In the genomic region with DNA sequence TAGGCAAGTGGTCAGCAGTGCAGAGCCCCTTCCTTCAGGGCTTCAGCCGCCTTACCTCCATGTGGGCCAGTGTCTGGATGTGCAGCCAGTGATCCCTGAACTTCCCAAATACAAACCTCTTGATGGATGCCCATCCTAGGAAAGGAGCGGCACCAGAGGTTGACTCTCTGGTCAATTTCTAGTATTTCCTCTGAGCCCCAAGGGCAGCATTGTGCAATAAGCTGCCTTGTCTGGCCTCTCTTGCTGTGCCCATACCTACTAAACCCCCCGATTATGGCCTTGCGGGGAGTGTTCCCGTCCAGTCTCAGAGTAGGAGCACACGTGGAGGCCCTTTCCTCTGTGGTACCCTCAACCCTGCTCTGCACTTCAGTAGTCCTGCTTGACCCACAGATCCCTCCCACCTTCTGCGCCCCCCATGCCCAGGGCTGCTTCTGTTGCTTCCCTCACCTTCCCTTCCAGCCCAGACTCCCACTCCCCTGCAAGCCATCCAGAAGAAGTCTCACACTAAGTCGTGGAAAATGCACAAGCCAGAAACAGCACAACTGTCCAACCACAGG, we compare ENCODE assay signal across 21 cellular contexts. TPM values are rescaled to one million over a fixed set of nuclear protein-coding genes. Genes with fewer than 3 reads are reported as not detected.
DNase-seq lines count a peak whose midpoint lies in the region; ATAC-seq and TF ChIP-seq lines count a peak whose summit lies in the region.
"Had no signal": no experiment of that assay in that cellular context is flagged by ENCODE, and none has a peak within 500 bp of the region (broad histone marks: within the 10 kb centered on the region; RNA-seq: fewer than 3 reads in every experiment).

No MANE protein-coding gene starts in this region.

- peak; percentile 34 for DNase-seq in SKM-1 treated with dmso at 0.1 percent for 144 hours (lab: John Stamatoyannopoulos, UW; ENCODE audit: unreplicated experiment)
- DNase-seq in SKM-1 (lab: John Stamatoyannopoulos, UW; ENCODE audit: unreplicated experiment) = no peak
- DNase-seq in endodermal cell = peak; percentile 43
- peak; percentile 34 for DNase-seq in osteoblast (ENCODE audit: insufficient read length, low spot score, missing footprints)
- DNase-seq in iPS-NIHi11 (ENCODE audit: low spot score) = no peak
- DNase-seq in hepatic stellate cell (ENCODE audit: low spot score) = no peak
- DNase-seq in CD8-positive, alpha-beta memory T cell = no peak
- DNase-seq: DMS 273 treated with DMSO at 0.1 percent for 48 hours, Karpas-422, MG63, NCI-H1105 treated with DMSO at 0.1 percent for 48 hours, NCI-H1694 treated with DMSO at 0.1 percent for 48 hours, NCI-H2107, NCI-H226, NCI-H526, SHP77 had no signal

- no peak for ATAC-seq in GM21360 (IDR thresholded peaks at IDR 0.05; ENCODE audit: unreplicated experiment)
- ATAC-seq: GM23338, SK-N-SH treated with all-trans-retinoic acid at 6 μM for 48 hours had no signal

- no peak overlapping the region for H3K9ac ChIP-seq in endodermal cell (ENCODE audit: extremely low read depth, low read length, poor library complexity, severe bottlenecking)

- H3K27me3 ChIP-seq in endodermal cell (ENCODE audit: control insufficient read depth, insufficient read depth, low read length, poor library complexity, severe bottlenecking) (no peaks in the 10 kb centered on the region), osteoblast (ENCODE audit: insufficient read depth, low read length) (no peaks in the 10 kb centered on the region)
- H3K27me3 ChIP-seq in CD8-positive, alpha-beta memory T cell (ENCODE audit: insufficient read depth, low read length, poor library complexity, severe bottlenecking) = peaks cover 5% of the 10 kb centered on the region
- H3K27me3 ChIP-seq: MG63 had no signal

- H3K27ac Mint-ChIP-seq in endodermal cell = no peak overlapping the region
- H3K27ac Mint-ChIP-seq in CD8-positive, alpha-beta memory T cell = no peak overlapping the region
- H3K27ac Mint-ChIP-seq: GM23338 had no signal

- H3K27me3 Mint-ChIP-seq in endodermal cell (ENCODE audit: insufficient read depth) = no peaks in the 10 kb centered on the region
- peaks cover 12 to 26% of the 10 kb centered on the region in 2 donors for H3K27me3 Mint-ChIP-seq in CD8-positive, alpha-beta memory T cell

- no peaks in the 10 kb centered on the region for H3K9me3 ChIP-seq in endodermal cell (ENCODE audit: control insufficient read depth, low read length)
- no peaks in the 10 kb centered on the region for H3K9me3 ChIP-seq in osteoblast (ENCODE audit: low read depth, low read length)
- no peaks in the 10 kb centered on the region for H3K9me3 ChIP-seq in CD8-positive, alpha-beta memory T cell (ENCODE audit: low read length)
- H3K9me3 ChIP-seq: MG63 had no signal

- H2AFZ ChIP-seq in osteoblast (ENCODE audit: low read length) = no peak overlapping the region
- H2AFZ ChIP-seq: GM23338 had no signal

- no peak overlapping the region for H3K4me3 Mint-ChIP-seq in endodermal cell
- no peak overlapping the region for H3K4me3 Mint-ChIP-seq in CD8-positive, alpha-beta memory T cell
- H3K4me3 Mint-ChIP-seq: GM23338 had no signal

- H3K4me3 ChIP-seq in endodermal cell (ENCODE audit: low read length) (no peak overlapping the region), osteoblast (ENCODE audit: insufficient read depth, low read length) (no peak overlapping the region)
- H3K4me3 ChIP-seq in CD8-positive, alpha-beta memory T cell (ENCODE audit: low read length) = no peak overlapping the region
- H3K4me3 ChIP-seq: GM23338, MG63 had no signal

- H3K9me3 Mint-ChIP-seq in endodermal cell = no peaks in the 10 kb centered on the region
- no peaks in the 10 kb centered on the region for H3K9me3 Mint-ChIP-seq in CD8-positive, alpha-beta memory T cell
- H3K9me3 Mint-ChIP-seq: GM23338 had no signal

- H3K36me3 Mint-ChIP-seq in endodermal cell (ENCODE audit: low read depth) = no peaks in the 10 kb centered on the region
- H3K36me3 Mint-ChIP-seq in CD8-positive, alpha-beta memory T cell = no peaks in the 10 kb centered on the region

- H3K4me1 ChIP-seq in endodermal cell (ENCODE audit: control insufficient read depth, insufficient read depth, low read length) (no peaks in the 10 kb centered on the region), osteoblast (ENCODE audit: insufficient read depth, low read length) (peaks cover 32% of the 10 kb centered on the region)
- no peaks in the 10 kb centered on the region for H3K4me1 ChIP-seq in CD8-positive, alpha-beta memory T cell (ENCODE audit: insufficient read depth, low read length)

- H3K36me3 ChIP-seq in endodermal cell (ENCODE audit: control insufficient read depth, insufficient read depth, low read length) (no peaks in the 10 kb centered on the region), osteoblast (ENCODE audit: insufficient read depth, low read length) (no peaks in the 10 kb centered on the region)
- no peaks in the 10 kb centered on the region for H3K36me3 ChIP-seq in CD8-positive, alpha-beta memory T cell (ENCODE audit: insufficient read depth, low read length)
- H3K36me3 ChIP-seq: MG63 had no signal

- H3K4me2 ChIP-seq in osteoblast (ENCODE audit: insufficient read depth, low read length) = no peak overlapping the region
- H3K4me2 ChIP-seq: GM23338 had no signal

- H3K4me1 Mint-ChIP-seq in endodermal cell = peaks cover 4% of the 10 kb centered on the region
- no peaks in the 10 kb centered on the region for H3K4me1 Mint-ChIP-seq in CD8-positive, alpha-beta memory T cell

- WGBS in endodermal cell (ENCODE audit: insufficient coverage in 1 of 2, insufficient read length in 1 of 2), 2 experiments = 90 to 100% methylated on average over 2 to 8 of the region's 8 CpGs

- CTCF ChIA-PET in CD8-positive, alpha-beta memory T cell (lab: Charles Lee) = no interaction called here

- no peaks in the 10 kb centered on the region for H3K79me2 ChIP-seq in osteoblast (ENCODE audit: insufficient read depth, low read length)

- H3K27ac ChIP-seq in endodermal cell (ENCODE audit: low read depth, low read length) (no peak overlapping the region), osteoblast (ENCODE audit: low read depth, low read length) (no peak overlapping the region)
- H3K27ac ChIP-seq in CD8-positive, alpha-beta memory T cell (ENCODE audit: low read depth, low read length) = no peak overlapping the region
- H3K27ac ChIP-seq: 22Rv1 had no signal

- POLR2A ChIA-PET in CD8-positive, alpha-beta memory T cell (lab: Charles Lee) = no interaction called here

- H4K20me1 ChIP-seq in osteoblast (ENCODE audit: insufficient read depth, low read length) = no peaks in the 10 kb centered on the region

- TF ChIP-seq CTCF in endodermal cell (conservative IDR thresholded peaks at IDR 0.05) (no peak), osteoblast (IDR thresholded peaks at IDR 0.05; ENCODE audit: extremely low read depth, low read depth, low read length) (no peak)

RNA-seq across cellular contexts. Expression of gene HORMAD2, which starts 39.7 kb away (rescaled TPM):
- total RNA-seq in endodermal cell (under 1 TPM in 1 of 2 donors, not detected in 1; 0.55 TPM), osteoblast (under 0.01 TPM in 2 replicates)
- not detected for polyA plus RNA-seq in endodermal cell (2013, experiment 1 of 2)
- polyA plus RNA-seq in endodermal cell (2013, experiment 2 of 2) = not detected
- not detected for total RNA-seq in CD8-positive, alpha-beta memory T cell
- polyA plus RNA-seq in CD8-positive, alpha-beta memory T cell = not detected
- total RNA-seq: GM23338 had no signal
- polyA plus RNA-seq: BJ had no signal

Comparison
In these comparisons a context has a peak if more than half of its experiments do, and no peak if none do; other contexts are left out.
1. DNase-seq: peak in SKM-1 treated with dmso at 0.1 percent for 144 hours (single experiment), endodermal cell (single experiment) and osteoblast (single experiment); none in SKM-1 (single experiment), iPS-NIHi11 (single experiment), hepatic stellate cell (single experiment) and CD8-positive, alpha-beta memory T cell (0 of 5).